In the genomic region with DNA sequence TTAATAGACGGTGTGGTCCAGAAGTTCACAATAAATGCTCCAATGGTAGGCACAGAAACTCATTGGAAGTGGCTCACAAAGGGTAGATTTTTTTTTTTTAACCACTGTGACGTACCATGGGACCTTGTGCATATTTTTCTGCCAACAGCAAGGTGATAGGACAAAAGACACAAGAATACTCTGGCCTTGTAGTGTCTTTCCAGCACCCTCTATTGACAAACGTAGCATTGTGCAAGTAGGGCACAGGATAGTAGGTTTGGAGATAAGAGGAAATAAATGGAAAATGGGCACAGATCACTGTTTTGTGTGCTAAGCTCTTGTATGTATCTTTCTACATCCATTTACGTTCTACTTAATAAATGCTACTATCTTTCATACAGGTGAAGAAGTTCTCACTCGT, we compare ENCODE assay signal across 9 cellular contexts.
DNase-seq lines count a peak whose midpoint lies in the region; ATAC-seq and TF ChIP-seq lines count a peak whose summit lies in the region.
"Had no signal": no experiment of that assay in that cellular context is flagged by ENCODE, and none has a peak within 500 bp of the region (broad histone marks: within the 10 kb centered on the region; RNA-seq: fewer than 3 reads in every experiment).

No MANE protein-coding gene starts in this region.

- DNase-seq in GM23338 (ENCODE audit: low spot score) = peak; percentile 69
- peak; percentile 12 for DNase-seq in NCI-H524 treated with DMSO at 0.1 percent for 48 hours (lab: John Stamatoyannopoulos, UW)
- peak; percentile 67 for DNase-seq in choroid plexus epithelial cell (ENCODE audit: low read depth)
- no peak for DNase-seq in activated CD4-positive, CD25-positive, alpha-beta regulatory T cell (lab: John Stamatoyannopoulos, UW)
- no peak for DNase-seq in activated T-cell treated with anti-CD3 and anti-CD28 coated beads, Interleukin-2, amount 50 U/mL, for 1 hour
- no peak for DNase-seq in RWPE1 (ENCODE audit: low spot score)
- DNase-seq: activated naive CD4-positive, alpha-beta T cell treated with anti-CD3 and anti-CD28 coated beads for 36 hours had no signal

- ATAC-seq in GM23338 = peak; percentile 94
- no peak for ATAC-seq in GM18517 (IDR thresholded peaks at IDR 0.05; ENCODE audit: unreplicated experiment)

- TF ChIP-seq CTCF in GM23338 (conservative IDR thresholded peaks at IDR 0.05; ENCODE audit: low read depth in 2 of 2) (peak; percentile 74 to 92), choroid plexus epithelial cell (conservative IDR thresholded peaks at IDR 0.05; ENCODE audit: low read depth, low read length) (peak; percentile 60), nephron (IDR thresholded peaks at IDR 0.05; ENCODE audit: unreplicated experiment in 3 of 3) (peak in 2 of 3 experiments; percentile 36 to 59), RWPE1 (conservative IDR thresholded peaks at IDR 0.05; ENCODE audit: low read depth) (no peak)

- H3K9me2 ChIP-seq in GM23338 (ENCODE audit: insufficient read depth) = no peaks in the 10 kb centered on the region

- H3K79me2 ChIP-seq in GM23338 (replicated peaks; ENCODE audit: insufficient read depth) = no peaks in the 10 kb centered on the region

- H3K9me3 Mint-ChIP-seq in GM23338 (no peaks in the 10 kb centered on the region; the same call in 2 of the 3 replicates), nephron (no peaks in the 10 kb centered on the region)

- no peaks in the 10 kb centered on the region for H3F3A ChIP-seq in GM23338 (replicated peaks; ENCODE audit: low read depth)

- no peaks in the 10 kb centered on the region for H4K20me1 ChIP-seq in GM23338 (replicated peaks; ENCODE audit: insufficient read depth)

- H3K36me3 ChIP-seq in GM23338 (ENCODE audit: insufficient read depth) = no peaks in the 10 kb centered on the region

- peak overlapping the region; percentile 17; the same call in 1 of the 2 replicates for H3K27ac Mint-ChIP-seq in GM23338
- no peak overlapping the region for H3K27ac Mint-ChIP-seq in nephron
- H3K27ac Mint-ChIP-seq: activated naive CD4-positive, alpha-beta T cell treated with anti-CD3 and anti-CD28 coated beads for 36 hours had no signal

- H3K4me1 ChIP-seq in GM23338 (ENCODE audit: insufficient read depth) = no peaks in the 10 kb centered on the region; the same call in 1 of the 2 replicates

- H3K4me1 Mint-ChIP-seq in GM23338 (peaks cover 3% of the 10 kb centered on the region; the same call in 2 of the 3 replicates), nephron (no peaks in the 10 kb centered on the region)

- H3K27me3 ChIP-seq in GM23338 (ENCODE audit: insufficient read depth) = no peaks in the 10 kb centered on the region

- peak overlapping the region; percentile 24; the same call in 1 of the 2 replicates for H2AFZ ChIP-seq in GM23338

- no peaks in the 10 kb centered on the region for H3K36me3 Mint-ChIP-seq in GM23338 (ENCODE audit: low read depth)
- no peaks in the 10 kb centered on the region for H3K36me3 Mint-ChIP-seq in nephron (ENCODE audit: low read depth)

- H3K4me2 ChIP-seq in GM23338 = no peak overlapping the region

- no peaks in the 10 kb centered on the region for H3K27me3 Mint-ChIP-seq in GM23338 (ENCODE audit: insufficient read depth, low read depth, poor library complexity)
- no peaks in the 10 kb centered on the region for H3K27me3 Mint-ChIP-seq in nephron (ENCODE audit: low read depth)

- CTCF ChIA-PET in RWPE1 (lab: Yijun Ruan, JAX) = no interaction called here

- H3K27ac ChIP-seq in GM23338 (ENCODE audit: low read depth) = no peak overlapping the region
- no peak overlapping the region for H3K27ac ChIP-seq in RWPE1

- H3K4me3 Mint-ChIP-seq in GM23338 (no peak overlapping the region), nephron (no peak overlapping the region)
- H3K4me3 Mint-ChIP-seq: activated naive CD4-positive, alpha-beta T cell treated with anti-CD3 and anti-CD28 coated beads for 36 hours had no signal

- POLR2A ChIA-PET in RWPE1 (lab: Yijun Ruan, JAX; ENCODE audit: low non-redundant PET) = no interaction called here

- H3K4me3 ChIP-seq in GM23338 (no peak overlapping the region), choroid plexus epithelial cell (ENCODE audit: low read depth, low read length) (no peak overlapping the region)

TF ChIP-seq in GM23338, 12 proteins besides CTCF, POLR2A, EP300 and RAD21 (continues in another document):
- TF ChIP-seq, protein P1, sequence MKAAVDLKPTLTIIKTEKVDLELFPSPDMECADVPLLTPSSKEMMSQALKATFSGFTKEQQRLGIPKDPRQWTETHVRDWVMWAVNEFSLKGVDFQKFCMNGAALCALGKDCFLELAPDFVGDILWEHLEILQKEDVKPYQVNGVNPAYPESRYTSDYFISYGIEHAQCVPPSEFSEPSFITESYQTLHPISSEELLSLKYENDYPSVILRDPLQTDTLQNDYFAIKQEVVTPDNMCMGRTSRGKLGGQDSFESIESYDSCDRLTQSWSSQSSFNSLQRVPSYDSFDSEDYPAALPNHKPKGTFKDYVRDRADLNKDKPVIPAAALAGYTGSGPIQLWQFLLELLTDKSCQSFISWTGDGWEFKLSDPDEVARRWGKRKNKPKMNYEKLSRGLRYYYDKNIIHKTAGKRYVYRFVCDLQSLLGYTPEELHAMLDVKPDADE (IDR thresholded peaks at IDR 0.05) = no peak
- no peak for TF ChIP-seq ZNF331 (CRISPR knock-in tag; IDR thresholded peaks at IDR 0.05; ENCODE audit: low read depth)
- no peak for TF ChIP-seq POLR2AphosphoS5 (IDR thresholded peaks at IDR 0.05; ENCODE audit: low read depth)
- TF ChIP-seq, protein P2, sequence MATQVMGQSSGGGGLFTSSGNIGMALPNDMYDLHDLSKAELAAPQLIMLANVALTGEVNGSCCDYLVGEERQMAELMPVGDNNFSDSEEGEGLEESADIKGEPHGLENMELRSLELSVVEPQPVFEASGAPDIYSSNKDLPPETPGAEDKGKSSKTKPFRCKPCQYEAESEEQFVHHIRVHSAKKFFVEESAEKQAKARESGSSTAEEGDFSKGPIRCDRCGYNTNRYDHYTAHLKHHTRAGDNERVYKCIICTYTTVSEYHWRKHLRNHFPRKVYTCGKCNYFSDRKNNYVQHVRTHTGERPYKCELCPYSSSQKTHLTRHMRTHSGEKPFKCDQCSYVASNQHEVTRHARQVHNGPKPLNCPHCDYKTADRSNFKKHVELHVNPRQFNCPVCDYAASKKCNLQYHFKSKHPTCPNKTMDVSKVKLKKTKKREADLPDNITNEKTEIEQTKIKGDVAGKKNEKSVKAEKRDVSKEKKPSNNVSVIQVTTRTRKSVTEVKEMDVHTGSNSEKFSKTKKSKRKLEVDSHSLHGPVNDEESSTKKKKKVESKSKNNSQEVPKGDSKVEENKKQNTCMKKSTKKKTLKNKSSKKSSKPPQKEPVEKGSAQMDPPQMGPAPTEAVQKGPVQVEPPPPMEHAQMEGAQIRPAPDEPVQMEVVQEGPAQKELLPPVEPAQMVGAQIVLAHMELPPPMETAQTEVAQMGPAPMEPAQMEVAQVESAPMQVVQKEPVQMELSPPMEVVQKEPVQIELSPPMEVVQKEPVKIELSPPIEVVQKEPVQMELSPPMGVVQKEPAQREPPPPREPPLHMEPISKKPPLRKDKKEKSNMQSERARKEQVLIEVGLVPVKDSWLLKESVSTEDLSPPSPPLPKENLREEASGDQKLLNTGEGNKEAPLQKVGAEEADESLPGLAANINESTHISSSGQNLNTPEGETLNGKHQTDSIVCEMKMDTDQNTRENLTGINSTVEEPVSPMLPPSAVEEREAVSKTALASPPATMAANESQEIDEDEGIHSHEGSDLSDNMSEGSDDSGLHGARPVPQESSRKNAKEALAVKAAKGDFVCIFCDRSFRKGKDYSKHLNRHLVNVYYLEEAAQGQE (IDR thresholded peaks at IDR 0.05; ENCODE audit: unreplicated experiment) = no peak
- TF ChIP-seq JUNB (IDR thresholded peaks at IDR 0.05; ENCODE audit: unreplicated experiment) = no peak
- TF ChIP-seq EZH2phosphoT487 (IDR thresholded peaks at IDR 0.05; ENCODE audit: unreplicated experiment) = no peak
- TF ChIP-seq STAT1 (IDR thresholded peaks at IDR 0.05; ENCODE audit: unreplicated experiment) = no peak
- no peak for TF ChIP-seq ZNF114 (CRISPR knock-in tag; IDR thresholded peaks at IDR 0.05)
- TF ChIP-seq CREB1 (CRISPR knock-in tag; IDR thresholded peaks at IDR 0.05; ENCODE audit: low read depth) = no peak
- no peak for TF ChIP-seq NANOG (IDR thresholded peaks at IDR 0.05; ENCODE audit: borderline replicate concordance)

Comparison
In these comparisons a context has a peak if more than half of its experiments do, and no peak if none do; other contexts are left out.
1. DNase-seq: peak in GM23338 (single experiment), NCI-H524 treated with DMSO at 0.1 percent for 48 hours (single experiment) and choroid plexus epithelial cell (single experiment); none in activated CD4-positive, CD25-positive, alpha-beta regulatory T cell (0 of 4), activated T-cell treated with anti-CD3 and anti-CD28 coated beads, Interleukin-2, amount 50 U/mL, for 1 hour (single experiment) and RWPE1 (single experiment).